Comparison of ENCODE assay signal across 8 cellular contexts in the genomic region with DNA sequence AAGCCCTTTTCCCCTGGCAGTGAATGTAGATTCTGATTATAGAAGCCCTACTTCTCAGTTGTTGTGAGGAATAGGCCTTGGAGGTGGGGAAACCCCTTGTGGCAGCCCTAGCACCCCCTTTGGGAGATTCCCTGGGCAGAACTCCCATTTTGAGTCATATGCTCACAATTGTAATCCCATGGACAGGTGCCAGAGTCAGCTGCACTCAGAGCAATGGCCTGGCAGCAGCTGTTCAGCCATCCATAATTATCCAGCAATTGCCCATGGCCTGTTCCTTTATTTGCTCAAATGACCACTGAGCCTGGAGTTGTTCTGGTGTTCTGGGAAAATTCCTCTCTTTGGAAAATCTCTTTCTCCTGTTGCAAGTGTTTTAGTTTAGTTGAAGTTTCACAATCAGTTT.
DNase-seq lines count a peak whose midpoint lies in the region; ATAC-seq and TF ChIP-seq lines count a peak whose summit lies in the region.

No MANE protein-coding gene starts in this region.

- peak overlapping the region; percentile 64 to 79 (median 75) for H3K27ac ChIP-seq in gastrocnemius medialis

- in situ Hi-C loops in gastrocnemius medialis (cut with MboI; ENCODE audit: low sequenced_read_pairs in 4 of 4), result no loop called here

- intact Hi-C loops in left ventricle myocardium superior (cut with micrococcal nuclease) (no loop called here), gastrocnemius medialis (cut with DNase I; ENCODE audit: low total_unique reads) (loop anchor here (1.0 to 2.0 kb wide), 2 partner anchors 63 to 230 kb away; partner anchors contain the start of gene NCOA1)

- H3K27me3 ChIP-seq in gastrocnemius medialis, result no peaks in the 10 kb centered on the region

- peaks cover 36 to 56% of the 10 kb centered on the region in 2 donors for H3K4me1 ChIP-seq in gastrocnemius medialis

- DNase-seq in AG20443 (ENCODE audit: low spot score) (peak; percentile 72), amniotic epithelial cell (ENCODE audit: low read depth) (peak; percentile 75), left ventricle myocardium superior (peak; percentile 74), gastrocnemius medialis (peak; percentile 79 to 84), activated gamma-delta T cell treated with Interleukin-2 at 50 U/mL for 16 hours (no peak), DMS153 (lab: John Stamatoyannopoulos, UW) (no peak)

- no peaks in the 10 kb centered on the region for H3K9me3 ChIP-seq in gastrocnemius medialis

- H3K36me3 ChIP-seq in gastrocnemius medialis, result peaks cover 0 to 9% of the 10 kb centered on the region in 2 donors

- no peak overlapping the region for H3K4me3 ChIP-seq in gastrocnemius medialis

- TF ChIP-seq POLR2A in gastrocnemius medialis (IDR thresholded peaks at IDR 0.05), result no peak

- ATAC-seq in HG03442 (IDR thresholded peaks at IDR 0.05; ENCODE audit: unreplicated experiment) (peak; percentile 38), left ventricle myocardium superior (peak; percentile 97), gastrocnemius medialis (peak; percentile 94 to 95), HG03460 (IDR thresholded peaks at IDR 0.05; ENCODE audit: unreplicated experiment) (no peak)

- no peak for TF ChIP-seq CTCF in gastrocnemius medialis (IDR thresholded peaks at IDR 0.05 in 4 of 5, conservative IDR thresholded peaks at IDR 0.05 in 1 of 5)

Comparison
In these comparisons a context has a peak if more than half of its experiments do, and no peak if none do; other contexts are left out.
1. DNase-seq: peak in AG20443 (single experiment), amniotic epithelial cell (single experiment), left ventricle myocardium superior (single experiment) and gastrocnemius medialis (2 of 2); none in activated gamma-delta T cell treated with Interleukin-2 at 50 U/mL for 16 hours (single experiment) and DMS153 (single experiment).